1 cellular context compared by ENCODE assay signal in the genomic region with DNA sequence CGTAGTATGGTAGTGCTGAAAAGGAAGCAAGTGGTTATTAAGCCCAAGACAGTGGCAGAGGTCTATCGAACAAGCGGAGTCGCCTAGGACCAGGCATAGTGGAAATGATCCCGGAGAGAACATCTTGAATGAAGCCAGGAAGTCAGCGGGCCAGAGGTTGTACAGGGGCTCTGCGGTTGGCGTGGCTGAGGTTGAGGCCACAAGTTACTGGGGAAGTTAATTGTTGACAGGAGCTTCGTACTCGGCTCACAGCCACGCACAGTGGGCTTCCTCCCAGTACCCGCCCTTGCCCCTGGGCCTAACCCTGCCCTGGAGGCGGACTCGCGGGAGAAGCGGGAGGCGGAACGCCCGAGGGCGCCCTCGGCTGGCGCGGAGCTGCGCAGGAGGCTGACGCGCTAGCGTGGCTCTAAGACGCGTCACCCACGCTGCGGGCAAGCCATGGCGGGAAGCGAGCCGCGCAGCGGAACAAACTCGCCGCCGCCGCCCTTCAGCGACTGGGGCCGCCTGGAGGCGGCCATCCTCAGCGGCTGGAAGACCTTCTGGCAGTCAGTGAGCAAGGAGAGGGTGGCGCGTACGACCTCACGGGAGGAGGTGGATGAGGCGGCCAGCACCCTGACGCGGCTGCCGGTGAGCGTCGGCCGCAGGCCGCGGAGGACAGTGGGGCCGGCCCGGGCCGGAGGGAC.
TF ChIP-seq lines count a peak whose summit lies in the region.

A gene with protein sequence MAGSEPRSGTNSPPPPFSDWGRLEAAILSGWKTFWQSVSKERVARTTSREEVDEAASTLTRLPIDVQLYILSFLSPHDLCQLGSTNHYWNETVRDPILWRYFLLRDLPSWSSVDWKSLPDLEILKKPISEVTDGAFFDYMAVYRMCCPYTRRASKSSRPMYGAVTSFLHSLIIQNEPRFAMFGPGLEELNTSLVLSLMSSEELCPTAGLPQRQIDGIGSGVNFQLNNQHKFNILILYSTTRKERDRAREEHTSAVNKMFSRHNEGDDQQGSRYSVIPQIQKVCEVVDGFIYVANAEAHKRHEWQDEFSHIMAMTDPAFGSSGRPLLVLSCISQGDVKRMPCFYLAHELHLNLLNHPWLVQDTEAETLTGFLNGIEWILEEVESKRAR (plus strand): TSS at position 410 of the 683 bp plus-strand sequence. CDS start 29 bp downstream, at position 439.

TF ChIP-seq in K562, 482 proteins besides CTCF, POLR2A, EP300 and RAD21 (continued from another document and continues in another):
- TF ChIP-seq, protein P1, sequence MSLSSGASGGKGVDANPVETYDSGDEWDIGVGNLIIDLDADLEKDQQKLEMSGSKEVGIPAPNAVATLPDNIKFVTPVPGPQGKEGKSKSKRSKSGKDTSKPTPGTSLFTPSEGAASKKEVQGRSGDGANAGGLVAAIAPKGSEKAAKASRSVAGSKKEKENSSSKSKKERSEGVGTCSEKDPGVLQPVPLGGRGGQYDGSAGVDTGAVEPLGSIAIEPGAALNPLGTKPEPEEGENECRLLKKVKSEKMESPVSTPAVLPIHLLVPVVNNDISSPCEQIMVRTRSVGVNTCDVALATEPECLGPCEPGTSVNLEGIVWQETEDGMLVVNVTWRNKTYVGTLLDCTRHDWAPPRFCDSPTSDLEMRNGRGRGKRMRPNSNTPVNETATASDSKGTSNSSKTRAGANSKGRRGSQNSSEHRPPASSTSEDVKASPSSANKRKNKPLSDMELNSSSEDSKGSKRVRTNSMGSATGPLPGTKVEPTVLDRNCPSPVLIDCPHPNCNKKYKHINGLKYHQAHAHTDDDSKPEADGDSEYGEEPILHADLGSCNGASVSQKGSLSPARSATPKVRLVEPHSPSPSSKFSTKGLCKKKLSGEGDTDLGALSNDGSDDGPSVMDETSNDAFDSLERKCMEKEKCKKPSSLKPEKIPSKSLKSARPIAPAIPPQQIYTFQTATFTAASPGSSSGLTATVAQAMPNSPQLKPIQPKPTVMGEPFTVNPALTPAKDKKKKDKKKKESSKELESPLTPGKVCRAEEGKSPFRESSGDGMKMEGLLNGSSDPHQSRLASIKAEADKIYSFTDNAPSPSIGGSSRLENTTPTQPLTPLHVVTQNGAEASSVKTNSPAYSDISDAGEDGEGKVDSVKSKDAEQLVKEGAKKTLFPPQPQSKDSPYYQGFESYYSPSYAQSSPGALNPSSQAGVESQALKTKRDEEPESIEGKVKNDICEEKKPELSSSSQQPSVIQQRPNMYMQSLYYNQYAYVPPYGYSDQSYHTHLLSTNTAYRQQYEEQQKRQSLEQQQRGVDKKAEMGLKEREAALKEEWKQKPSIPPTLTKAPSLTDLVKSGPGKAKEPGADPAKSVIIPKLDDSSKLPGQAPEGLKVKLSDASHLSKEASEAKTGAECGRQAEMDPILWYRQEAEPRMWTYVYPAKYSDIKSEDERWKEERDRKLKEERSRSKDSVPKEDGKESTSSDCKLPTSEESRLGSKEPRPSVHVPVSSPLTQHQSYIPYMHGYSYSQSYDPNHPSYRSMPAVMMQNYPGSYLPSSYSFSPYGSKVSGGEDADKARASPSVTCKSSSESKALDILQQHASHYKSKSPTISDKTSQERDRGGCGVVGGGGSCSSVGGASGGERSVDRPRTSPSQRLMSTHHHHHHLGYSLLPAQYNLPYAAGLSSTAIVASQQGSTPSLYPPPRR (CRISPR knock-in tag; IDR thresholded peaks at IDR 0.05; ENCODE audit: borderline replicate concordance) = peak; percentile 63; the same call in 1 of the 2 replicates
- TF ChIP-seq EGR1 (conservative IDR thresholded peaks at IDR 0.05) (peak; percentile 86), CBFA2T2 (conservative IDR thresholded peaks at IDR 0.05) (no peak), GABPB2 (CRISPR knock-in tag; conservative IDR thresholded peaks at IDR 0.05) (no peak), TEAD4 (IDR thresholded peaks at IDR 0.05; ENCODE audit: low read length) (peak; percentile 34; the same call in 1 of the 2 replicates), TEAD4 (CRISPR knock-in tag; IDR thresholded peaks at IDR 0.05; ENCODE audit: borderline replicate concordance) (no peak), JUN (IDR thresholded peaks at IDR 0.05; ENCODE audit: borderline replicate concordance, low read depth, low read length) (peak; percentile 65; the same call in 1 of the 2 replicates), JUN (CRISPR knock-in tag; IDR thresholded peaks at IDR 0.05; ENCODE audit: borderline replicate concordance) (no peak), HCFC1 (IDR thresholded peaks at IDR 0.05; ENCODE audit: low read depth, low read length) (peak; percentile 69), TCF3 (CRISPR knock-in tag; IDR thresholded peaks at IDR 0.05) (peak; percentile 37), DNMT1 (IDR thresholded peaks at IDR 0.05) (no peak), CREB1 (IDR thresholded peaks at IDR 0.05) (peak; percentile 93), CREB1 (CRISPR knock-in tag; IDR thresholded peaks at IDR 0.05) (peak; percentile 93), JUNB (CRISPR knock-in tag; conservative IDR thresholded peaks at IDR 0.05) (no peak), HIVEP1 (CRISPR knock-in tag; IDR thresholded peaks at IDR 0.05) (peak; percentile 79; the same call in 1 of the 2 replicates), ZFP30 (CRISPR knock-in tag; IDR thresholded peaks at IDR 0.05; ENCODE audit: borderline replicate concordance) (no peak), HNRNPH1 (optimal IDR thresholded peaks at IDR 0.05; ENCODE audit: low read depth, low read length) (no peak), COPS2 (conservative IDR thresholded peaks at IDR 0.05) (no peak), ZC3H11A (IDR thresholded peaks at IDR 0.05; ENCODE audit: low read depth, low read length) (no peak; the same call in 1 of the 2 replicates), PTTG1 (tag; IDR thresholded peaks at IDR 0.05; ENCODE audit: low read depth) (no peak), NCOR1 (IDR thresholded peaks at IDR 0.05) (peak; percentile 64), PRPF4 (IDR thresholded peaks at IDR 0.05; ENCODE audit: insufficient read depth, low read depth, low read length, poor library complexity, severe bottlenecking) (peak; percentile 86)
- TF ChIP-seq, protein P2, sequence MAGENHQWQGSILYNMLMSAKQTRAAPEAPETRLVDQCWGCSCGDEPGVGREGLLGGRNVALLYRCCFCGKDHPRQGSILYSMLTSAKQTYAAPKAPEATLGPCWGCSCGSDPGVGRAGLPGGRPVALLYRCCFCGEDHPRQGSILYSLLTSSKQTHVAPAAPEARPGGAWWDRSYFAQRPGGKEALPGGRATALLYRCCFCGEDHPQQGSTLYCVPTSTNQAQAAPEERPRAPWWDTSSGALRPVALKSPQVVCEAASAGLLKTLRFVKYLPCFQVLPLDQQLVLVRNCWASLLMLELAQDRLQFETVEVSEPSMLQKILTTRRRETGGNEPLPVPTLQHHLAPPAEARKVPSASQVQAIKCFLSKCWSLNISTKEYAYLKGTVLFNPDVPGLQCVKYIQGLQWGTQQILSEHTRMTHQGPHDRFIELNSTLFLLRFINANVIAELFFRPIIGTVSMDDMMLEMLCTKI (IDR thresholded peaks at IDR 0.05; ENCODE audit: partially characterized antibody) = no peak
- TF ChIP-seq, protein P3, sequence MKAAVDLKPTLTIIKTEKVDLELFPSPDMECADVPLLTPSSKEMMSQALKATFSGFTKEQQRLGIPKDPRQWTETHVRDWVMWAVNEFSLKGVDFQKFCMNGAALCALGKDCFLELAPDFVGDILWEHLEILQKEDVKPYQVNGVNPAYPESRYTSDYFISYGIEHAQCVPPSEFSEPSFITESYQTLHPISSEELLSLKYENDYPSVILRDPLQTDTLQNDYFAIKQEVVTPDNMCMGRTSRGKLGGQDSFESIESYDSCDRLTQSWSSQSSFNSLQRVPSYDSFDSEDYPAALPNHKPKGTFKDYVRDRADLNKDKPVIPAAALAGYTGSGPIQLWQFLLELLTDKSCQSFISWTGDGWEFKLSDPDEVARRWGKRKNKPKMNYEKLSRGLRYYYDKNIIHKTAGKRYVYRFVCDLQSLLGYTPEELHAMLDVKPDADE (conservative IDR thresholded peaks at IDR 0.05; ENCODE audit: control insufficient read depth, low read depth, low read length) = peak; percentile 82
- TF ChIP-seq, protein P4, sequence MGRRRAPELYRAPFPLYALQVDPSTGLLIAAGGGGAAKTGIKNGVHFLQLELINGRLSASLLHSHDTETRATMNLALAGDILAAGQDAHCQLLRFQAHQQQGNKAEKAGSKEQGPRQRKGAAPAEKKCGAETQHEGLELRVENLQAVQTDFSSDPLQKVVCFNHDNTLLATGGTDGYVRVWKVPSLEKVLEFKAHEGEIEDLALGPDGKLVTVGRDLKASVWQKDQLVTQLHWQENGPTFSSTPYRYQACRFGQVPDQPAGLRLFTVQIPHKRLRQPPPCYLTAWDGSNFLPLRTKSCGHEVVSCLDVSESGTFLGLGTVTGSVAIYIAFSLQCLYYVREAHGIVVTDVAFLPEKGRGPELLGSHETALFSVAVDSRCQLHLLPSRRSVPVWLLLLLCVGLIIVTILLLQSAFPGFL (CRISPR knock-in tag; IDR thresholded peaks at IDR 0.05) = no peak
- TF ChIP-seq, protein P5, sequence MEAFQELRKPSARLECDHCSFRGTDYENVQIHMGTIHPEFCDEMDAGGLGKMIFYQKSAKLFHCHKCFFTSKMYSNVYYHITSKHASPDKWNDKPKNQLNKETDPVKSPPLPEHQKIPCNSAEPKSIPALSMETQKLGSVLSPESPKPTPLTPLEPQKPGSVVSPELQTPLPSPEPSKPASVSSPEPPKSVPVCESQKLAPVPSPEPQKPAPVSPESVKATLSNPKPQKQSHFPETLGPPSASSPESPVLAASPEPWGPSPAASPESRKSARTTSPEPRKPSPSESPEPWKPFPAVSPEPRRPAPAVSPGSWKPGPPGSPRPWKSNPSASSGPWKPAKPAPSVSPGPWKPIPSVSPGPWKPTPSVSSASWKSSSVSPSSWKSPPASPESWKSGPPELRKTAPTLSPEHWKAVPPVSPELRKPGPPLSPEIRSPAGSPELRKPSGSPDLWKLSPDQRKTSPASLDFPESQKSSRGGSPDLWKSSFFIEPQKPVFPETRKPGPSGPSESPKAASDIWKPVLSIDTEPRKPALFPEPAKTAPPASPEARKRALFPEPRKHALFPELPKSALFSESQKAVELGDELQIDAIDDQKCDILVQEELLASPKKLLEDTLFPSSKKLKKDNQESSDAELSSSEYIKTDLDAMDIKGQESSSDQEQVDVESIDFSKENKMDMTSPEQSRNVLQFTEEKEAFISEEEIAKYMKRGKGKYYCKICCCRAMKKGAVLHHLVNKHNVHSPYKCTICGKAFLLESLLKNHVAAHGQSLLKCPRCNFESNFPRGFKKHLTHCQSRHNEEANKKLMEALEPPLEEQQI (IDR thresholded peaks at IDR 0.05) = peak; percentile 78; the same call in 1 of the 2 replicates
- TF ChIP-seq, protein P6, sequence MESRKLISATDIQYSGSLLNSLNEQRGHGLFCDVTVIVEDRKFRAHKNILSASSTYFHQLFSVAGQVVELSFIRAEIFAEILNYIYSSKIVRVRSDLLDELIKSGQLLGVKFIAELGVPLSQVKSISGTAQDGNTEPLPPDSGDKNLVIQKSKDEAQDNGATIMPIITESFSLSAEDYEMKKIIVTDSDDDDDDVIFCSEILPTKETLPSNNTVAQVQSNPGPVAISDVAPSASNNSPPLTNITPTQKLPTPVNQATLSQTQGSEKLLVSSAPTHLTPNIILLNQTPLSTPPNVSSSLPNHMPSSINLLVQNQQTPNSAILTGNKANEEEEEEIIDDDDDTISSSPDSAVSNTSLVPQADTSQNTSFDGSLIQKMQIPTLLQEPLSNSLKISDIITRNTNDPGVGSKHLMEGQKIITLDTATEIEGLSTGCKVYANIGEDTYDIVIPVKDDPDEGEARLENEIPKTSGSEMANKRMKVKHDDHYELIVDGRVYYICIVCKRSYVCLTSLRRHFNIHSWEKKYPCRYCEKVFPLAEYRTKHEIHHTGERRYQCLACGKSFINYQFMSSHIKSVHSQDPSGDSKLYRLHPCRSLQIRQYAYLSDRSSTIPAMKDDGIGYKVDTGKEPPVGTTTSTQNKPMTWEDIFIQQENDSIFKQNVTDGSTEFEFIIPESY (CRISPR knock-in tag; IDR thresholded peaks at IDR 0.05) = 0 out of 2 replicates have a peak, but pooled peaks have one; percentile 26
- TF ChIP-seq, protein P7, sequence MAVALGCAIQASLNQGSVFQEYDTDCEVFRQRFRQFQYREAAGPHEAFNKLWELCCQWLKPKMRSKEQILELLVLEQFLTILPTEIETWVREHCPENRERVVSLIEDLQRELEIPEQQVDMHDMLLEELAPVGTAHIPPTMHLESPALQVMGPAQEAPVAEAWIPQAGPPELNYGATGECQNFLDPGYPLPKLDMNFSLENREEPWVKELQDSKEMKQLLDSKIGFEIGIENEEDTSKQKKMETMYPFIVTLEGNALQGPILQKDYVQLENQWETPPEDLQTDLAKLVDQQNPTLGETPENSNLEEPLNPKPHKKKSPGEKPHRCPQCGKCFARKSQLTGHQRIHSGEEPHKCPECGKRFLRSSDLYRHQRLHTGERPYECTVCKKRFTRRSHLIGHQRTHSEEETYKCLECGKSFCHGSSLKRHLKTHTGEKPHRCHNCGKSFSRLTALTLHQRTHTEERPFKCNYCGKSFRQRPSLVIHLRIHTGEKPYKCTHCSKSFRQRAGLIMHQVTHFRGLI (CRISPR knock-in tag; IDR thresholded peaks at IDR 0.05) = no peak
- TF ChIP-seq, protein P8, sequence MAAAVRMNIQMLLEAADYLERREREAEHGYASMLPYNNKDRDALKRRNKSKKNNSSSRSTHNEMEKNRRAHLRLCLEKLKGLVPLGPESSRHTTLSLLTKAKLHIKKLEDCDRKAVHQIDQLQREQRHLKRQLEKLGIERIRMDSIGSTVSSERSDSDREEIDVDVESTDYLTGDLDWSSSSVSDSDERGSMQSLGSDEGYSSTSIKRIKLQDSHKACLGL (CRISPR knock-in tag; IDR thresholded peaks at IDR 0.05; ENCODE audit: borderline replicate concordance, poor library complexity, severe bottlenecking) = peak; percentile 12
- TF ChIP-seq, protein P9, sequence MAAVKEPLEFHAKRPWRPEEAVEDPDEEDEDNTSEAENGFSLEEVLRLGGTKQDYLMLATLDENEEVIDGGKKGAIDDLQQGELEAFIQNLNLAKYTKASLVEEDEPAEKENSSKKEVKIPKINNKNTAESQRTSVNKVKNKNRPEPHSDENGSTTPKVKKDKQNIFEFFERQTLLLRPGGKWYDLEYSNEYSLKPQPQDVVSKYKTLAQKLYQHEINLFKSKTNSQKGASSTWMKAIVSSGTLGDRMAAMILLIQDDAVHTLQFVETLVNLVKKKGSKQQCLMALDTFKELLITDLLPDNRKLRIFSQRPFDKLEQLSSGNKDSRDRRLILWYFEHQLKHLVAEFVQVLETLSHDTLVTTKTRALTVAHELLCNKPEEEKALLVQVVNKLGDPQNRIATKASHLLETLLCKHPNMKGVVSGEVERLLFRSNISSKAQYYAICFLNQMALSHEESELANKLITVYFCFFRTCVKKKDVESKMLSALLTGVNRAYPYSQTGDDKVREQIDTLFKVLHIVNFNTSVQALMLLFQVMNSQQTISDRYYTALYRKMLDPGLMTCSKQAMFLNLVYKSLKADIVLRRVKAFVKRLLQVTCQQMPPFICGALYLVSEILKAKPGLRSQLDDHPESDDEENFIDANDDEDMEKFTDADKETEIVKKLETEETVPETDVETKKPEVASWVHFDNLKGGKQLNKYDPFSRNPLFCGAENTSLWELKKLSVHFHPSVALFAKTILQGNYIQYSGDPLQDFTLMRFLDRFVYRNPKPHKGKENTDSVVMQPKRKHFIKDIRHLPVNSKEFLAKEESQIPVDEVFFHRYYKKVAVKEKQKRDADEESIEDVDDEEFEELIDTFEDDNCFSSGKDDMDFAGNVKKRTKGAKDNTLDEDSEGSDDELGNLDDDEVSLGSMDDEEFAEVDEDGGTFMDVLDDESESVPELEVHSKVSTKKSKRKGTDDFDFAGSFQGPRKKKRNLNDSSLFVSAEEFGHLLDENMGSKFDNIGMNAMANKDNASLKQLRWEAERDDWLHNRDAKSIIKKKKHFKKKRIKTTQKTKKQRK (IDR thresholded peaks at IDR 0.05; ENCODE audit: borderline replicate concordance, low read depth, low read length) = no peak
- TF ChIP-seq, protein P10, sequence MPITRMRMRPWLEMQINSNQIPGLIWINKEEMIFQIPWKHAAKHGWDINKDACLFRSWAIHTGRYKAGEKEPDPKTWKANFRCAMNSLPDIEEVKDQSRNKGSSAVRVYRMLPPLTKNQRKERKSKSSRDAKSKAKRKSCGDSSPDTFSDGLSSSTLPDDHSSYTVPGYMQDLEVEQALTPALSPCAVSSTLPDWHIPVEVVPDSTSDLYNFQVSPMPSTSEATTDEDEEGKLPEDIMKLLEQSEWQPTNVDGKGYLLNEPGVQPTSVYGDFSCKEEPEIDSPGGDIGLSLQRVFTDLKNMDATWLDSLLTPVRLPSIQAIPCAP (CRISPR knock-in tag; IDR thresholded peaks at IDR 0.05; ENCODE audit: borderline replicate concordance) = no peak
